In genomic region chr19:21697171-21697570, GRCh38 we compare ENCODE assay signal across 16 cellular contexts.
"Had no signal": no experiment of that assay in that cellular context is flagged by ENCODE, and none has a peak within 500 bp of the region (broad histone marks: within the 10 kb centered on the region; RNA-seq: fewer than 3 reads in every experiment).

No MANE protein-coding gene starts in this region.

- H2AFZ ChIP-seq: neural progenitor cell had no signal

- H3K4me3 ChIP-seq: dorsolateral prefrontal cortex, neural progenitor cell, spleen, testis had no signal

- H3K27ac Mint-ChIP-seq: activated CD4-positive, alpha-beta memory T cell treated with anti-CD3 and anti-CD28 coated beads for 36 hours; activated naive CD8-positive, alpha-beta T cell treated with anti-CD3 and anti-CD28 coated beads for 36 hours; activated T-helper 1 cell treated with anti-CD3 and anti-CD28 coated beads, Interleukin-12 subunit alpha, Interleukin-12 subunit beta, Interleukin-2, Interleukin-4 antibody, amounts not matched to agents 30 ng/mL and 10 ng/mL and 1 ng/mL, durations not matched to agents 14 hours and 24 hours and 36 hours; naive thymus-derived CD4-positive, alpha-beta T cell; neural progenitor cell; stimulated activated memory B cell treated with anti-CD40 and anti-IgM and Interleukin-4, amounts not matched to agents 10 μg/mL and 1 μg/mL and 100 μg/mL, for 72 hours had no signal

- H3K36me3 ChIP-seq: neural progenitor cell, spleen, WERI-Rb-1 had no signal

- H3K9ac ChIP-seq: neural progenitor cell had no signal

- H3K9me3 Mint-ChIP-seq: activated CD4-positive, alpha-beta memory T cell treated with anti-CD3 and anti-CD28 coated beads for 36 hours; activated naive CD8-positive, alpha-beta T cell treated with anti-CD3 and anti-CD28 coated beads for 36 hours; stimulated activated memory B cell treated with anti-CD40 and anti-IgM and Interleukin-4, amounts not matched to agents 10 μg/mL and 1 μg/mL and 100 μg/mL, for 72 hours had no signal

- H3K4me2 ChIP-seq: neural progenitor cell had no signal

- ATAC-seq: naive thymus-derived CD4-positive, alpha-beta T cell; stimulated activated memory B cell treated with anti-CD40 and anti-IgM and Interleukin-4, amounts not matched to agents 10 μg/mL and 1 μg/mL and 100 μg/mL, for 72 hours had no signal

- H3K9me3 ChIP-seq: spleen, testis had no signal

- H3K4me1 ChIP-seq: neural progenitor cell, spleen, testis had no signal

- H3K27me3 ChIP-seq: dorsolateral prefrontal cortex, neural progenitor cell, spleen, testis had no signal

- DNase-seq: activated CD4-positive, alpha-beta memory T cell treated with anti-CD3 and anti-CD28 coated beads for 36 hours; activated naive CD8-positive, alpha-beta T cell treated with anti-CD3 and anti-CD28 coated beads for 36 hours; activated T-cell treated with anti-CD3 and anti-CD28 coated beads for 4 hours; amniotic stem cell; central memory CD4-positive, alpha-beta T cell; dorsolateral prefrontal cortex; foreskin melanocyte; mesenchymal stem cell; naive thymus-derived CD4-positive, alpha-beta T cell; spleen; stimulated activated CD4-positive, alpha-beta T cell treated with anti-CD3 and anti-CD28 coated beads, Interleukin-4, amount 100 ng/mL, for 4 hours; testis; WERI-Rb-1 had no signal

- H3K27ac ChIP-seq: dorsolateral prefrontal cortex, neural progenitor cell, spleen, testis, WERI-Rb-1 had no signal

- H3K36me3 Mint-ChIP-seq: activated CD4-positive, alpha-beta memory T cell treated with anti-CD3 and anti-CD28 coated beads for 36 hours; activated naive CD8-positive, alpha-beta T cell treated with anti-CD3 and anti-CD28 coated beads for 36 hours; naive thymus-derived CD4-positive, alpha-beta T cell; neural progenitor cell; stimulated activated memory B cell treated with anti-CD40 and anti-IgM and Interleukin-4, amounts not matched to agents 10 μg/mL and 1 μg/mL and 100 μg/mL, for 72 hours had no signal
